8 cellular contexts compared by ENCODE assay signal in genomic region chr5:61866930-61867329, GRCh38.
DNase-seq lines count a peak whose midpoint lies in the region; ATAC-seq and TF ChIP-seq lines count a peak whose summit lies in the region.

No MANE protein-coding gene starts in this region.

- no peak overlapping the region for H3K27ac Mint-ChIP-seq in Caco-2 (ENCODE audit: unreplicated experiment)

- H3K4me3 ChIP-seq in astrocyte of the spinal cord (ENCODE audit: low read depth, low read length) (no peak overlapping the region), Caco-2 (ENCODE audit: low read depth, low read length) (no peak overlapping the region), left ventricle myocardium inferior (no peak overlapping the region)

- ATAC-seq in HG03520 (IDR thresholded peaks at IDR 0.05; ENCODE audit: unreplicated experiment): peak; percentile 90
- no peak for ATAC-seq in Right ventricle myocardium superior (ENCODE audit: poor library complexity)

- H3K27me3 Mint-ChIP-seq in Caco-2 (ENCODE audit: insufficient read depth, unreplicated experiment): peaks cover 17% of the 10 kb centered on the region

- BruUV-seq in Caco-2 (replicated peaks; lab: Mats Ljungman, UMichigan): no TSS peak

- no peak overlapping the region for H3K4me3 Mint-ChIP-seq in Caco-2 (ENCODE audit: unreplicated experiment)

- H3K9me3 ChIP-seq in Caco-2: peaks cover 9% of the 10 kb centered on the region; the same call in 1 of the 2 replicates
- H3K9me3 ChIP-seq in left ventricle myocardium inferior (replicated peaks): peaks cover 5% of the 10 kb centered on the region

- H3K27ac ChIP-seq in left ventricle myocardium inferior (replicated peaks): no peak overlapping the region

- POLR2A ChIA-PET in Caco-2 (lab: Charles Lee): no interaction called here

- no peaks in the 10 kb centered on the region for H3K36me3 Mint-ChIP-seq in Caco-2 (ENCODE audit: insufficient read depth, unreplicated experiment)

- CTCF ChIA-PET in Caco-2 (lab: Charles Lee): no interaction called here

- H3K27me3 ChIP-seq in Caco-2 (replicated peaks; ENCODE audit: control insufficient read depth, insufficient read depth, low read length): no peaks in the 10 kb centered on the region; the same call in 1 of the 2 replicates
- peaks cover 7% of the 10 kb centered on the region for H3K27me3 ChIP-seq in left ventricle myocardium inferior (ENCODE audit: low read depth)

- H3K4me1 ChIP-seq in Caco-2 (no peaks in the 10 kb centered on the region), left ventricle myocardium inferior (no peaks in the 10 kb centered on the region)

- in situ Hi-C loops in astrocyte of the spinal cord (cut with HindIII; ENCODE audit: low sequenced_read_pairs): no loop called here

- H3K36me3 ChIP-seq in Caco-2 (ENCODE audit: control insufficient read depth, insufficient read depth, low read length) (no peaks in the 10 kb centered on the region), left ventricle myocardium inferior (no peaks in the 10 kb centered on the region)

- H3K4me1 Mint-ChIP-seq in Caco-2 (ENCODE audit: low read depth, unreplicated experiment): no peaks in the 10 kb centered on the region

- TF ChIP-seq CTCF in GM20000 (IDR thresholded peaks at IDR 0.05; ENCODE audit: extremely low read depth, missing control alignments) (no peak), astrocyte of the spinal cord (IDR thresholded peaks at IDR 0.05; ENCODE audit: low read depth, low read length) (no peak), Caco-2 (IDR thresholded peaks at IDR 0.05; ENCODE audit: insufficient read depth in 1 of 2, low read depth in 1 of 2, low read length in 1 of 2, severe bottlenecking in 1 of 2, unreplicated experiment in 1 of 2) (no peak), left ventricle myocardium inferior (IDR thresholded peaks at IDR 0.05; ENCODE audit: borderline replicate concordance) (no peak)

- DNase-seq in COLO668 (lab: John Stamatoyannopoulos, UW; ENCODE audit: unreplicated experiment): peak; percentile 0
- DNase-seq in GM20000 (ENCODE audit: low spot score): peak; percentile 4
- peak; percentile 76 for DNase-seq in astrocyte of the spinal cord (ENCODE audit: low read depth, low spot score)
- DNase-seq in Caco-2: no peak
- DNase-seq in SW 1271 (lab: John Stamatoyannopoulos, UW): no peak
- DNase-seq in Right ventricle myocardium superior: no peak
- no peak for DNase-seq in left ventricle myocardium inferior

- intact Hi-C loops in Caco-2 (cut with micrococcal nuclease; ENCODE audit: unreplicated experiment): no loop called here
- intact Hi-C loops in Right ventricle myocardium superior (cut with DNase I): no loop called here
- intact Hi-C loops in left ventricle myocardium inferior (cut with micrococcal nuclease): no loop called here

- peaks cover 13% of the 10 kb centered on the region for H3K9me3 Mint-ChIP-seq in Caco-2 (ENCODE audit: unreplicated experiment)

Comparison
In these comparisons a context has a peak if more than half of its experiments do, and no peak if none do; other contexts are left out.
1. DNase-seq: peak in COLO668 (single experiment), GM20000 (single experiment) and astrocyte of the spinal cord (single experiment); none in Caco-2 (0 of 2), SW 1271 (0 of 2), Right ventricle myocardium superior (single experiment) and left ventricle myocardium inferior (single experiment).